10 cellular contexts compared by ENCODE assay signal in genomic region chr17:50661348-50661747, GRCh38. TPM values are rescaled to one million over a fixed set of nuclear protein-coding genes. Genes with fewer than 3 reads are reported as not detected.
DNase-seq lines count a peak whose midpoint lies in the region; ATAC-seq, FAIRE-seq and TF ChIP-seq lines count a peak whose summit lies in the region.
"Had no signal": no experiment of that assay in that cellular context is flagged by ENCODE, and none has a peak within 500 bp of the region (broad histone marks: within the 10 kb centered on the region; RNA-seq: fewer than 3 reads in every experiment).

No MANE protein-coding gene starts in this region.

- POLR2A ChIA-PET in endothelial cell of umbilical vein (lab: Charles Lee), result interaction anchor here (1.4 to 3.0 kb wide), 3 partner anchors 11 to 22 kb away, joined by 3 to 23 read pairs (median 4); no protein-coding TSS in a partner anchor

- H3K36me3 ChIP-seq in Peyer's patch (no peaks in the 10 kb centered on the region), endothelial cell of umbilical vein (ENCODE audit: control insufficient read depth in 2 of 2, extremely low read depth in 1 of 2, insufficient read depth in 2 of 2, low read length in 2 of 2) (no peaks in the 10 kb centered on the region), small intestine (ENCODE audit: control insufficient read depth in 2 of 2, insufficient read depth in 2 of 2, low read length in 2 of 2) (no peaks in the 10 kb centered on the region)

- peaks cover 0 to 54% (median 11%) of the 10 kb centered on the region in 4 donors for H3K4me1 ChIP-seq in Peyer's patch
- H3K4me1 ChIP-seq in endothelial cell of umbilical vein (ENCODE audit: control insufficient read depth, extremely low read depth, insufficient read depth, low read length), result peaks cover 31% of the 10 kb centered on the region
- peaks cover 12 to 23% of the 10 kb centered on the region in 2 donors for H3K4me1 ChIP-seq in small intestine (ENCODE audit: control insufficient read depth in 2 of 2, insufficient read depth in 1 of 2, low read depth in 1 of 2, low read length in 1 of 2)

- peak overlapping the region; percentile 14 for H3K4me2 ChIP-seq in endothelial cell of umbilical vein (ENCODE audit: insufficient read depth, low read length)

- WGBS in small intestine, 3 donors, result 48 to 71% (median 51%) methylated on average over 5 of the region's 5 CpGs

- peak overlapping the region; percentile 44 for H2AFZ ChIP-seq in endothelial cell of umbilical vein (ENCODE audit: low read depth, low read length)

- DNase-seq in DMS 273 (lab: John Stamatoyannopoulos, UW; ENCODE audit: unreplicated experiment), result peak; percentile 49
- no peak for DNase-seq in DMS 273 treated with DMSO at 0.1 percent for 48 hours (lab: John Stamatoyannopoulos, UW)
- DNase-seq in Peyer's patch, result no peak
- DNase-seq in endothelial cell of umbilical vein (ENCODE audit: low read depth, low spot score), result no peak
- no peak for DNase-seq in small intestine
- DNase-seq in NOMO-1 treated with DMSO at 0.1 percent for 48 hours (lab: John Stamatoyannopoulos, UW; ENCODE audit: unreplicated experiment), result no peak
- no peak for DNase-seq in MV-4-11 (lab: John Stamatoyannopoulos, UW)
- DNase-seq: activated T-cell treated with anti-CD3 and anti-CD28 coated beads, Interleukin-2, amount 50 U/mL, for 4 hours had no signal

- dilution Hi-C loops in endothelial cell of umbilical vein (cut with MboI; ENCODE audit: extremely low pct_ligation_motif_present, low sequenced_read_pairs), result no loop called here

- FAIRE-seq in endothelial cell of umbilical vein (lab: Jason Lieb, UNC), result no peak
- FAIRE-seq in small intestine (lab: Jason Lieb, UNC), result no peak

- H3K9me1 ChIP-seq in endothelial cell of umbilical vein (replicated peaks; ENCODE audit: control insufficient read depth, extremely low read depth, insufficient read depth, low read length), result no peaks in the 10 kb centered on the region

- BruUV-seq in endothelial cell of umbilical vein (replicated peaks; lab: Mats Ljungman, UMichigan), result TSS peak; percentile 70

- peak overlapping the region; percentile 42 for H3K9ac ChIP-seq in endothelial cell of umbilical vein (replicated peaks; ENCODE audit: extremely low read depth, insufficient read depth, low read length)

- no peaks in the 10 kb centered on the region for H3K79me2 ChIP-seq in endothelial cell of umbilical vein (ENCODE audit: control insufficient read depth, insufficient read depth, low read length)

- no peak for ATAC-seq in GM18520 (IDR thresholded peaks at IDR 0.05; ENCODE audit: unreplicated experiment)

- H3K27ac ChIP-seq in Peyer's patch (peak overlapping the region in 3 of 4 donors; percentile 69 to 92 (median 79)), endothelial cell of umbilical vein (ENCODE audit: insufficient read depth, low read depth, low read length) (peak overlapping the region; percentile 90), small intestine (ENCODE audit: low read depth in 1 of 2, low read length in 1 of 2) (peak overlapping the region; percentile 71 to 78)

- H3K9me3 ChIP-seq in Peyer's patch, result no peaks in the 10 kb centered on the region
- no peaks in the 10 kb centered on the region for H3K9me3 ChIP-seq in endothelial cell of umbilical vein (replicated peaks; ENCODE audit: control insufficient read depth, insufficient read depth, low read length)
- no peaks in the 10 kb centered on the region for H3K9me3 ChIP-seq in small intestine (ENCODE audit: control insufficient read depth, low read depth)

- H3K4me3 ChIP-seq in Peyer's patch (no peak overlapping the region), endothelial cell of umbilical vein (replicated peaks in 1 of 3; ENCODE audit: insufficient read depth in 1 of 3, low read depth in 1 of 3, low read length in 3 of 3) (no peak overlapping the region), small intestine (ENCODE audit: low read depth in 1 of 2, low read length in 2 of 2) (no peak overlapping the region)
- H3K4me3 ChIP-seq: lung had no signal

- no peaks in the 10 kb centered on the region for H4K20me1 ChIP-seq in endothelial cell of umbilical vein (replicated peaks; ENCODE audit: control insufficient read depth, extremely low read depth, insufficient read depth, low read length)

- CTCF ChIA-PET in endothelial cell of umbilical vein (lab: Charles Lee), result interaction anchor here (0.6 to 3.9 kb wide), 12 partner anchors 10 to 399 kb away, joined by 3 to 29 read pairs (median 8); no protein-coding TSS in a partner anchor

- intact Hi-C loops in endothelial cell of umbilical vein (cut with micrococcal nuclease), result loop anchor here (1.0 kb wide), 1 partner anchor 22 kb away; no protein-coding TSS in a partner anchor

- TF ChIP-seq POLR2A in Peyer's patch (IDR thresholded peaks at IDR 0.05) (no peak), endothelial cell of umbilical vein (IDR thresholded peaks at IDR 0.05; ENCODE audit: low read depth, low read length) (no peak)

- H3K27me3 ChIP-seq in Peyer's patch (no peaks in the 10 kb centered on the region), endothelial cell of umbilical vein (ENCODE audit: control insufficient read depth in 2 of 2, insufficient read depth in 2 of 2, low read length in 2 of 2) (no peaks in the 10 kb centered on the region), small intestine (ENCODE audit: control insufficient read depth in 2 of 2, insufficient read depth in 2 of 2, low read length in 2 of 2) (no peaks in the 10 kb centered on the region)

- TF ChIP-seq CTCF in Peyer's patch (IDR thresholded peaks at IDR 0.05), result no peak
- no peak for TF ChIP-seq CTCF in endothelial cell of umbilical vein (IDR thresholded peaks at IDR 0.05; ENCODE audit: extremely low read depth in 1 of 2, insufficient read depth in 1 of 2, low read depth in 1 of 2, low read length in 2 of 2)

TF ChIP-seq in endothelial cell of umbilical vein, 7 proteins besides CTCF, POLR2A, EP300 and RAD21:
- no peak for TF ChIP-seq MYC (IDR thresholded peaks at IDR 0.05; ENCODE audit: low read depth, low read length)
- TF ChIP-seq POLR2AphosphoS5 (IDR thresholded peaks at IDR 0.05; ENCODE audit: insufficient read depth, low read depth, low read length), result no peak
- no peak for TF ChIP-seq EZH2 (IDR thresholded peaks at IDR 0.05; ENCODE audit: borderline replicate concordance, low read depth, low read length, severe bottlenecking)
- TF ChIP-seq JUN (IDR thresholded peaks at IDR 0.05; ENCODE audit: borderline replicate concordance, insufficient read depth, insufficient read length, low read depth), result no peak
- no peak for TF ChIP-seq FOS (IDR thresholded peaks at IDR 0.05; ENCODE audit: borderline replicate concordance, insufficient read depth, low read length)
- TF ChIP-seq, protein P1, sequence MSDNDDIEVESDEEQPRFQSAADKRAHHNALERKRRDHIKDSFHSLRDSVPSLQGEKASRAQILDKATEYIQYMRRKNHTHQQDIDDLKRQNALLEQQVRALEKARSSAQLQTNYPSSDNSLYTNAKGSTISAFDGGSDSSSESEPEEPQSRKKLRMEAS (IDR thresholded peaks at IDR 0.05; ENCODE audit: insufficient read depth, insufficient read length), result no peak
- no peak for TF ChIP-seq GATA2 (IDR thresholded peaks at IDR 0.05; ENCODE audit: insufficient read depth, insufficient read length, low read depth, low read length)

RNA-seq across cellular contexts. Expression of gene ABCC3, which starts 26.7 kb away (rescaled TPM):
- total RNA-seq in Peyer's patch (100 to 1,000 TPM; 190 to 683 (median 305) TPM), endothelial cell of umbilical vein (1.1 and 2.1 TPM in 2 replicates)
- polyA plus RNA-seq in endothelial cell of umbilical vein (2.6 and 4.2 TPM in 2 replicates), small intestine (100 to 1,000 TPM in 1 of 3 donors, 10 to 100 TPM in 2; 36.7 to 131 (median 99.3) TPM)
- polyA plus RNA-seq in endothelial cell of umbilical vein (2011; cell fraction: cytosol; rRNA removed), result 1.9 and 2.1 TPM in 2 replicates
- polyA plus RNA-seq in endothelial cell of umbilical vein (2011; cell fraction: nucleus; rRNA removed), result 9.6 and 18.4 TPM in 2 replicates
- polyA plus RNA-seq in endothelial cell of umbilical vein (2012), result 1.4 and 1.7 TPM in 2 replicates
- 4.1 and 4.5 TPM in 2 replicates for polyA minus RNA-seq in endothelial cell of umbilical vein
- 19.9 TPM for polyA minus RNA-seq in endothelial cell of umbilical vein (2011; cell fraction: cytosol; rRNA and poly(A)+ RNA removed)
- polyA minus RNA-seq in endothelial cell of umbilical vein (2011; cell fraction: nucleus; rRNA and poly(A)+ RNA removed), result 3.0 and 5.5 TPM in 2 replicates

RNA-seq across cellular contexts. Expression of gene ANKRD40, which starts 46.4 kb away (rescaled TPM):
- total RNA-seq in Peyer's patch (10 to 100 TPM; 18.2 to 24.7 (median 21.4) TPM), endothelial cell of umbilical vein (55.0 and 56.0 TPM in 2 replicates)
- polyA plus RNA-seq in endothelial cell of umbilical vein (24.3 and 24.5 TPM in 2 replicates), small intestine (10 to 100 TPM in 1 of 3 donors, 1 to 10 TPM in 2; 5.7 to 12.5 (median 6.7) TPM)
- polyA plus RNA-seq in endothelial cell of umbilical vein (2011; cell fraction: cytosol; rRNA removed), result 30.6 and 30.7 TPM in 2 replicates
- polyA plus RNA-seq in endothelial cell of umbilical vein (2011; cell fraction: nucleus; rRNA removed), result 30.4 and 39.3 TPM in 2 replicates
- polyA plus RNA-seq in endothelial cell of umbilical vein (2012), result 21.8 and 30.3 TPM in 2 replicates
- polyA minus RNA-seq in endothelial cell of umbilical vein, result 26.8 and 27.1 TPM in 2 replicates
- 19.5 TPM for polyA minus RNA-seq in endothelial cell of umbilical vein (2011; cell fraction: cytosol; rRNA and poly(A)+ RNA removed)
- 11.1 and 20.3 TPM in 2 replicates for polyA minus RNA-seq in endothelial cell of umbilical vein (2011; cell fraction: nucleus; rRNA and poly(A)+ RNA removed)

RNA-seq across cellular contexts. Expression of gene LUC7L3, which starts 58.1 kb away (rescaled TPM):
- total RNA-seq in Peyer's patch, result 1,000 to 10,000 TPM in 1 of 4 donors, 100 to 1,000 TPM in 2, 10 to 100 TPM in 1; 77.2 to 1,326 (median 139) TPM
- total RNA-seq in endothelial cell of umbilical vein, result 111 and 113 TPM in 2 replicates
- polyA plus RNA-seq in endothelial cell of umbilical vein, result 42.3 and 70.9 TPM in 2 replicates
- polyA plus RNA-seq in endothelial cell of umbilical vein (2011; cell fraction: cytosol; rRNA removed), result 43.6 and 47.2 TPM in 2 replicates
- polyA plus RNA-seq in endothelial cell of umbilical vein (2011; cell fraction: nucleus; rRNA removed), result 299 and 437 TPM in 2 replicates
- 108 and 113 TPM in 2 replicates for polyA plus RNA-seq in endothelial cell of umbilical vein (2012)
- polyA minus RNA-seq in endothelial cell of umbilical vein, result 43.9 and 55.7 TPM in 2 replicates
- polyA minus RNA-seq in endothelial cell of umbilical vein (2011; cell fraction: cytosol; rRNA and poly(A)+ RNA removed), result 12.1 TPM
- 95.7 and 120 TPM in 2 replicates for polyA minus RNA-seq in endothelial cell of umbilical vein (2011; cell fraction: nucleus; rRNA and poly(A)+ RNA removed)
- polyA plus RNA-seq in small intestine, result 100 to 1,000 TPM in 2 of 3 donors, 10 to 100 TPM in 1; 57.4 to 466 (median 435) TPM

Comparison
In these comparisons a context has a peak if more than half of its experiments do, and no peak if none do; other contexts are left out.
1. RNA of gene ABCC3, which starts 26.7 kb away (total RNA-seq): 190 to 683 TPM in Peyer's patch; 1.1 to 2.1 TPM in endothelial cell of umbilical vein; every median in the first group is over 10 times any median in the second.
2. Peak in every context shown above with its lines, with median percentiles within 50 percentile points of each other: H3K27ac ChIP-seq.